Comparison of ENCODE assay signal across 16 cellular contexts in the genomic region with DNA sequence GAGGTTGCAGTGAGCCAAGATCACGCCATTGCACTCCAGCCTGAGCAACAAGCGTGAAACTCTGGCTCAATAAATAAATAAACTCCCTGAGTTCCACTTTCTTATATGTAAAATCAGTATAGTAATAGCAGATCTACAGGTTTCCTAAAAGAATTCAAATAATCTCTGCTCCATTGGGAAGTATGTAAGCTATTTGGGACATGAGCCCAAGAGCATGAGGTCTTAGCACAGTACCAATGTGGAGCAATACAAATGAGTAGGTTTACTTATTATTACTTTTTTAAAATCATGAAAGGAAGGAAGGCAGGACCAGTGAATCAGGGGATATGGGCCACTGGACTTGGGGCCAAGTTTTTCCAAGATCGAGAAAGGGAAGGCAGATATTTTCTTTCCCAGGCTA.
DNase-seq lines count a peak whose midpoint lies in the region; ATAC-seq and TF ChIP-seq lines count a peak whose summit lies in the region.
"Had no signal": no experiment of that assay in that cellular context is flagged by ENCODE, and none has a peak within 500 bp of the region (broad histone marks: within the 10 kb centered on the region; RNA-seq: fewer than 3 reads in every experiment).

No MANE protein-coding gene starts in this region.

- no peak overlapping the region for H2BK120ac ChIP-seq in neuronal stem cell (ENCODE audit: low read depth, low read length)

- H3K4me1 ChIP-seq in neuronal stem cell (ENCODE audit: control insufficient read depth in 2 of 2, insufficient read depth in 1 of 2, low read depth in 1 of 2, low read length in 2 of 2): no peaks in the 10 kb centered on the region
- H3K4me1 ChIP-seq: BLaER1 treated with 17β-estradiol and CSF1 and Interleukin-3, amounts not matched to agents 10 nM and 100 nM; HAP-1; SJCRH30 had no signal

- H3K27ac Mint-ChIP-seq in stimulated activated naive B cell treated with anti-CD40 and anti-IgM and Interleukin-4, amounts not matched to agents 10 μg/mL and 1 μg/mL and 100 μg/mL, for 72 hours: peak overlapping the region; percentile 7
- H3K27ac Mint-ChIP-seq in CD4-positive, alpha-beta T cell: no peak overlapping the region

- DNase-seq in GM04503 (ENCODE audit: low read depth) (peak; percentile 19), astrocyte of the spinal cord (ENCODE audit: low read depth, low spot score) (peak; percentile 12), fibroblast of the aortic adventitia (ENCODE audit: low read depth) (peak; percentile 74), neuronal stem cell (ENCODE audit: low spot score) (no peak), HT-29 (ENCODE audit: low spot score) (no peak)
- DNase-seq in stimulated activated naive B cell treated with anti-CD40 and anti-IgM and Interleukin-4, amounts not matched to agents 10 μg/mL and 1 μg/mL and 100 μg/mL, for 72 hours: no peak
- no peak for DNase-seq in CD4-positive, alpha-beta T cell
- DNase-seq: KG1, NCI-H1092 treated with DMSO at 0.1 percent for 48 hours, NCI-H1694 treated with DMSO at 0.1 percent for 48 hours, NCI-H69, SJCRH30 had no signal

- WGBS in neuronal stem cell (ENCODE audit: extremely low coverage in 2 of 2, insufficient read length in 2 of 2, insufficient replicate concordance in 1 of 2), 2 donors: no CpG with 5 or more reads among the region's 3 CpGs

- H3K36me3 Mint-ChIP-seq in stimulated activated naive B cell treated with anti-CD40 and anti-IgM and Interleukin-4, amounts not matched to agents 10 μg/mL and 1 μg/mL and 100 μg/mL, for 72 hours: no peaks in the 10 kb centered on the region
- no peaks in the 10 kb centered on the region for H3K36me3 Mint-ChIP-seq in CD4-positive, alpha-beta T cell (ENCODE audit: low read depth)

- CTCF ChIA-PET in CD4-positive, alpha-beta T cell (lab: Charles Lee): no interaction called here

- no peak overlapping the region for H3K4ac ChIP-seq in neuronal stem cell (ENCODE audit: low read length)

- H3K23ac ChIP-seq in neuronal stem cell (ENCODE audit: low read depth, low read length, poor library complexity): no peak overlapping the region

- no peak for ATAC-seq in stimulated activated naive B cell treated with anti-CD40 and anti-IgM and Interleukin-4, amounts not matched to agents 10 μg/mL and 1 μg/mL and 100 μg/mL, for 72 hours (replicated peaks)
- ATAC-seq in CD4-positive, alpha-beta T cell (ENCODE audit: poor library complexity): no peak
- ATAC-seq: GM12878 had no signal

- no peak overlapping the region for H3K14ac ChIP-seq in neuronal stem cell (ENCODE audit: low read length)

- POLR2A ChIA-PET in CD4-positive, alpha-beta T cell (lab: Charles Lee): no interaction called here

- H3K36me3 ChIP-seq in neuronal stem cell (replicated peaks in 1 of 2; ENCODE audit: control insufficient read depth in 2 of 2, insufficient read depth in 2 of 2, low read length in 2 of 2): no peaks in the 10 kb centered on the region
- H3K36me3 ChIP-seq: BLaER1 treated with 17β-estradiol and CSF1 and Interleukin-3, amounts not matched to agents 10 nM and 100 nM; HAP-1; SJCRH30 had no signal

- no peak overlapping the region for H2AFZ ChIP-seq in neuronal stem cell (ENCODE audit: low read length)

- H3K27ac ChIP-seq in neuronal stem cell (replicated peaks; ENCODE audit: low read length): no peak overlapping the region
- no peak overlapping the region for H3K27ac ChIP-seq in CD4-positive, alpha-beta T cell (ENCODE audit: low read depth, low read length)
- H3K27ac ChIP-seq: BLaER1 treated with 17β-estradiol and CSF1 and Interleukin-3, amounts not matched to agents 10 nM and 100 nM; RWPE1; SJCRH30 had no signal

- no peak overlapping the region for H2BK15ac ChIP-seq in neuronal stem cell (ENCODE audit: low read length)

- H3K9ac ChIP-seq in neuronal stem cell (ENCODE audit: low read depth, low read length, poor library complexity): no peak overlapping the region
- H3K9ac ChIP-seq: BLaER1 treated with 17β-estradiol and CSF1 and Interleukin-3, amounts not matched to agents 10 nM and 100 nM had no signal

- H2BK12ac ChIP-seq in neuronal stem cell (ENCODE audit: low read length): no peak overlapping the region

- in situ Hi-C loops in astrocyte of the spinal cord (cut with HindIII; ENCODE audit: low sequenced_read_pairs): no loop called here

- no peak overlapping the region for H3K4me3 Mint-ChIP-seq in stimulated activated naive B cell treated with anti-CD40 and anti-IgM and Interleukin-4, amounts not matched to agents 10 μg/mL and 1 μg/mL and 100 μg/mL, for 72 hours
- no peak overlapping the region for H3K4me3 Mint-ChIP-seq in CD4-positive, alpha-beta T cell

- H2AK5ac ChIP-seq in neuronal stem cell (ENCODE audit: low read depth, low read length): no peak overlapping the region

- TF ChIP-seq CTCF in astrocyte of the spinal cord (IDR thresholded peaks at IDR 0.05; ENCODE audit: low read depth, low read length) (no peak), fibroblast of the aortic adventitia (IDR thresholded peaks at IDR 0.05; ENCODE audit: insufficient read depth, low read length) (no peak)
- no peak for TF ChIP-seq CTCF in CD4-positive, alpha-beta T cell (IDR thresholded peaks at IDR 0.05)

- no peak overlapping the region for H3K4me2 ChIP-seq in neuronal stem cell (ENCODE audit: insufficient read depth, low read length, poor library complexity, severe bottlenecking)
- H3K4me2 ChIP-seq: BLaER1 treated with 17β-estradiol and CSF1 and Interleukin-3, amounts not matched to agents 10 nM and 100 nM had no signal

- no peaks in the 10 kb centered on the region for H3K27me3 ChIP-seq in neuronal stem cell (ENCODE audit: control insufficient read depth in 3 of 3, insufficient read depth in 3 of 3, low read depth in 1 of 3, low read length in 3 of 3)
- H3K27me3 ChIP-seq in CD4-positive, alpha-beta T cell (ENCODE audit: control insufficient read depth, insufficient read depth, low read length): no peaks in the 10 kb centered on the region
- H3K27me3 ChIP-seq: BLaER1 treated with 17β-estradiol and CSF1 and Interleukin-3, amounts not matched to agents 10 nM and 100 nM; SJCRH30 had no signal

- H3K9me3 ChIP-seq in neuronal stem cell (replicated peaks in 1 of 2; ENCODE audit: control insufficient read depth in 2 of 2, insufficient read depth in 1 of 2, low read depth in 1 of 2, low read length in 2 of 2): no peaks in the 10 kb centered on the region
- H3K9me3 ChIP-seq in CD4-positive, alpha-beta T cell (ENCODE audit: control insufficient read depth, low read length): no peaks in the 10 kb centered on the region
- H3K9me3 ChIP-seq: BLaER1 treated with 17β-estradiol and CSF1 and Interleukin-3, amounts not matched to agents 10 nM and 100 nM; HAP-1; SJCRH30 had no signal

- no peaks in the 10 kb centered on the region for H3K4me1 Mint-ChIP-seq in stimulated activated naive B cell treated with anti-CD40 and anti-IgM and Interleukin-4, amounts not matched to agents 10 μg/mL and 1 μg/mL and 100 μg/mL, for 72 hours
- H3K4me1 Mint-ChIP-seq in CD4-positive, alpha-beta T cell (ENCODE audit: low read depth): no peaks in the 10 kb centered on the region

- H3K4me3 ChIP-seq in astrocyte of the spinal cord (ENCODE audit: low read depth, low read length) (no peak overlapping the region), fibroblast of the aortic adventitia (ENCODE audit: low read depth, low read length) (no peak overlapping the region), neuronal stem cell (ENCODE audit: low read length in 2 of 2) (no peak overlapping the region)
- H3K4me3 ChIP-seq: BLaER1 treated with 17β-estradiol and CSF1 and Interleukin-3, amounts not matched to agents 10 nM and 100 nM; GM12878; HAP-1; SJCRH30 had no signal

- no peak overlapping the region for H4K91ac ChIP-seq in neuronal stem cell (ENCODE audit: low read depth, low read length, poor library complexity)

- H3K9me3 Mint-ChIP-seq in stimulated activated naive B cell treated with anti-CD40 and anti-IgM and Interleukin-4, amounts not matched to agents 10 μg/mL and 1 μg/mL and 100 μg/mL, for 72 hours: no peaks in the 10 kb centered on the region
- no peaks in the 10 kb centered on the region for H3K9me3 Mint-ChIP-seq in CD4-positive, alpha-beta T cell

- intact Hi-C loops in CD4-positive, alpha-beta T cell (cut with DNase I, micrococcal nuclease): no loop called here

- no peak overlapping the region for H4K8ac ChIP-seq in neuronal stem cell (ENCODE audit: low read depth, low read length)

- no peak overlapping the region for H2BK5ac ChIP-seq in neuronal stem cell (ENCODE audit: low read length)

- no peak overlapping the region for H3K18ac ChIP-seq in neuronal stem cell (ENCODE audit: low read length)

- no peaks in the 10 kb centered on the region for H3K79me1 ChIP-seq in neuronal stem cell (ENCODE audit: low read depth, low read length)

- no peaks in the 10 kb centered on the region for H3K27me3 Mint-ChIP-seq in stimulated activated naive B cell treated with anti-CD40 and anti-IgM and Interleukin-4, amounts not matched to agents 10 μg/mL and 1 μg/mL and 100 μg/mL, for 72 hours
- H3K27me3 Mint-ChIP-seq in CD4-positive, alpha-beta T cell: no peaks in the 10 kb centered on the region

Comparison
In these comparisons a context has a peak if more than half of its experiments do, and no peak if none do; other contexts are left out.
1. DNase-seq: peak in GM04503 (single experiment), astrocyte of the spinal cord (single experiment) and fibroblast of the aortic adventitia (single experiment); none in stimulated activated naive B cell treated with anti-CD40 and anti-IgM and Interleukin-4, amounts not matched to agents 10 μg/mL and 1 μg/mL and 100 μg/mL, for 72 hours (single experiment), neuronal stem cell (single experiment), HT-29 (single experiment) and CD4-positive, alpha-beta T cell (0 of 10).